In genomic region chr17:65750678-65751077, GRCh38 we compare ENCODE assay signal across 8 cellular contexts.
DNase-seq lines count a peak whose midpoint lies in the region; ATAC-seq and TF ChIP-seq lines count a peak whose summit lies in the region.

No MANE protein-coding gene starts in this region.

- H3K36me3 ChIP-seq in adrenal gland (replicated peaks in 1 of 2) = no peaks in the 10 kb centered on the region
- no peaks in the 10 kb centered on the region for H3K36me3 ChIP-seq in kidney epithelial cell (ENCODE audit: control insufficient read depth, insufficient read depth, low read length)

- 4 to 8% (median 6%) methylated on average over 2 of the region's 2 CpGs for WGBS in adrenal gland, 4 donors

- intact Hi-C loops in adrenal gland (cut with DNase I) = no loop called here

- H3K27me3 ChIP-seq in AG04450 (ENCODE audit: control insufficient read depth, insufficient read depth, low read length) (no peaks in the 10 kb centered on the region), adrenal gland (no peaks in the 10 kb centered on the region), kidney epithelial cell (ENCODE audit: control insufficient read depth, insufficient read depth, low read length) (no peaks in the 10 kb centered on the region)

- POLR2A ChIA-PET in AG04450 (lab: Yijun Ruan, JAX) = interaction anchor here (0.7 kb wide), 1 partner anchor 171 kb away, joined by 3 read pairs; no protein-coding TSS in a partner anchor

- no peak for TF ChIP-seq CTCF in AG04450 (IDR thresholded peaks at IDR 0.05; ENCODE audit: low read depth, low read length)
- TF ChIP-seq CTCF in adrenal gland (IDR thresholded peaks at IDR 0.05) = no peak
- no peak for TF ChIP-seq CTCF in kidney epithelial cell (IDR thresholded peaks at IDR 0.05; ENCODE audit: insufficient read depth, low read length, poor library complexity, severe bottlenecking)

- CTCF ChIA-PET in AG04450 (lab: Charles Lee) = no interaction called here

- ATAC-seq in HG02678 (IDR thresholded peaks at IDR 0.05; ENCODE audit: unreplicated experiment) (peak; percentile 53), HG03135 (IDR thresholded peaks at IDR 0.05; ENCODE audit: unreplicated experiment) (no peak)

- H3K9me3 ChIP-seq in AG04450 (ENCODE audit: control insufficient read depth, insufficient read depth, low read length) (no peaks in the 10 kb centered on the region), adrenal gland (replicated peaks in 1 of 3) (no peaks in the 10 kb centered on the region)

- DNase-seq in AG04450 (ENCODE audit: low read depth, low spot score) (peak; percentile 75), SHP77 (lab: John Stamatoyannopoulos, UW) (peak; percentile 29 to 66), adrenal gland (peak; percentile 88 to 96 (median 95)), kidney epithelial cell (ENCODE audit: low read depth) (peak; percentile 88), SKM-1 treated with dmso at 0.1 percent for 144 hours (lab: John Stamatoyannopoulos, UW; ENCODE audit: unreplicated experiment) (no peak)
- DNase-seq in stimulated activated naive CD4-positive, alpha-beta T cell (lab: John Stamatoyannopoulos, UW) = peak; percentile 17 to 75 (median 54)

- peaks cover 12 to 29% of the 10 kb centered on the region in 2 donors for H3K4me1 ChIP-seq in adrenal gland (replicated peaks in 1 of 2)

- H3K27ac ChIP-seq in AG04450 (ENCODE audit: low read depth, low read length) = no peak overlapping the region
- peak overlapping the region; percentile 61 to 86 (median 80) for H3K27ac ChIP-seq in adrenal gland

- TF ChIP-seq POLR2A in adrenal gland (IDR thresholded peaks at IDR 0.05) = peak in 1 of 2 donors; percentile 19

- no peak overlapping the region for H3K4me3 ChIP-seq in AG04450 (ENCODE audit: low read depth, low read length)
- H3K4me3 ChIP-seq in adrenal gland = no peak overlapping the region
- H3K4me3 ChIP-seq in kidney epithelial cell (ENCODE audit: low read depth, low read length) = no peak overlapping the region
